ENCODE assay signal across 13 cellular contexts in the genomic region with DNA sequence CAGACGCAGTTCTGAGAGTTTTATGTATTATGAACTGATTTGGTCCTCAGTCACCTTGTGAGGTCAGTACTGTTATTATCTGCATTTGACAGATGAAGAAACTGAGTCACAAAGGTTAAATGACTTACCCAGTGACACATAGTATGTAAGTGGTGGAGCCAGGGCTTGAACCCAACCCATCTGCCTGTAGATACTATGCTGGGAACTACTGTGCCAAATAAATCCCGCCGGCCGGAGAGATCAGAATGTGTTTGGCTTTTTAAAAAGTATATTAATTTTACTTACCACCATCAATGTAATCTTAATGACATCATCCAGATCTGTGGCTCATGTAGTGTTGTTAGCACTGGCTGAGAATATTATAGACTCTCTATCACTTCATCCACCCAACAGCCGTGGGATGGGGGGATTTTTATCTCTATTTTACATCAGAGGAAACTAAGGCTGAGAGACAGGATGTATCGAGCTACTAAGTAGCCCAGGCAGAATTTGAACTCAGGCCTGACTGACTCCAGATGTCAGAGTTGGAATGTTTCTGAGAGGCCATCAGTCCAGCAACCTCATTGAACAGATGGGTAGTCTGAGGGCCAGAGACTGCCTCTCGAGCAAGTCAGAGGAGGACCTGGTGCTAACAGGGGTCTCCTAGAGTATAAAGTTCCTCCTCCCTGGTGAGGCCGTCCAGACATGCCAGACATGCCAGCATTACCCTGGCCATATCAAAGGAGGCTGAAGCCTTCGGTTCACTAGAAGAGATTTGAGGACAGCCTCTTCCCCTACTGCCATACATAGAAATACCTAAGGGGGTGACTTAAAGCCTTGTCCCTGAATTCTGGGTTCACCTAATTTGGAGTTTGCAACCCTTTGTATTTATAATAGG.
DNase-seq lines count a peak whose midpoint lies in the region; ATAC-seq and TF ChIP-seq lines count a peak whose summit lies in the region.
"Had no signal": no experiment of that assay in that cellular context is flagged by ENCODE, and none has a peak within 500 bp of the region (broad histone marks: within the 10 kb centered on the region; RNA-seq: fewer than 3 reads in every experiment).

No MANE protein-coding gene starts in this region.

- no peaks in the 10 kb centered on the region for H3K9me3 ChIP-seq in HCT116 (ENCODE audit: control insufficient read depth in 1 of 2, insufficient read depth in 1 of 2, low read depth in 1 of 2, low read length in 2 of 2)

- H3K4me2 ChIP-seq in HCT116 (ENCODE audit: low read length) = peak overlapping the region; percentile 25; the same call in 1 of the 2 replicates

- H3K27ac Mint-ChIP-seq in type B pancreatic cell (no peak overlapping the region), endothelial cell (ENCODE audit: unreplicated experiment) (no peak overlapping the region)
- H3K27ac Mint-ChIP-seq: activated naive CD8-positive, alpha-beta T cell; dendritic cell treated with granulocyte-macrophage colony-stimulating factor and Interleukin-4, amounts not matched to agents 40 ng/mL and 50 ng/mL, for 4 days had no signal

- RAD21 ChIA-PET in HCT116 (lab: Charles Lee; ENCODE audit: low non-redundant PET in 1 of 2, low total read pairs in 2 of 2, uncharacterized antibody in 2 of 2, unreplicated experiment in 2 of 2) = no interaction called here

- no peak overlapping the region for H2AFZ ChIP-seq in HCT116 (ENCODE audit: low read depth, low read length, poor library complexity, severe bottlenecking)

- TF ChIP-seq CTCF in HCT116 (IDR thresholded peaks at IDR 0.05 in 2 of 3, conservative IDR thresholded peaks at IDR 0.05 in 1 of 3; ENCODE audit: borderline replicate concordance in 1 of 3, insufficient read depth in 1 of 3, low read depth in 2 of 3, low read length in 2 of 3) (no peak), type B pancreatic cell (conservative IDR thresholded peaks at IDR 0.05) (no peak), endothelial cell (IDR thresholded peaks at IDR 0.05; ENCODE audit: unreplicated experiment) (no peak)

- TF ChIP-seq RAD21 in HCT116 (IDR thresholded peaks at IDR 0.05; ENCODE audit: low read depth) = no peak

- H3K9ac ChIP-seq in HCT116 (ENCODE audit: low read length) = no peak overlapping the region

- no peaks in the 10 kb centered on the region for H3K79me2 ChIP-seq in HCT116 (ENCODE audit: insufficient read depth, low read length)

- CTCF ChIA-PET in HCT116 (lab: Charles Lee) = no interaction called here

- H3K4me3 ChIP-seq in HCT116 (replicated peaks in 1 of 2; ENCODE audit: low read depth in 1 of 2, low read length in 2 of 2) = no peak overlapping the region

- H3K36me3 Mint-ChIP-seq in type B pancreatic cell (peaks cover 14% of the 10 kb centered on the region), endothelial cell (ENCODE audit: low read depth, unreplicated experiment) (no peaks in the 10 kb centered on the region)
- H3K36me3 Mint-ChIP-seq: activated naive CD8-positive, alpha-beta T cell had no signal

- H3K36me3 ChIP-seq in HCT116 (ENCODE audit: control insufficient read depth in 1 of 2, insufficient read depth in 2 of 2, low read length in 2 of 2) = no peaks in the 10 kb centered on the region

- in situ Hi-C loops in KBM-7 (cut with MboI; ENCODE audit: low pct_unique_long_range_greater_than_20kb, low sequenced_read_pairs) = no loop called here

- no peak for ATAC-seq in HCT116

- H3K4me3 Mint-ChIP-seq in type B pancreatic cell (peak overlapping the region; percentile 41), endothelial cell (ENCODE audit: unreplicated experiment) (no peak overlapping the region)
- H3K4me3 Mint-ChIP-seq: activated naive CD8-positive, alpha-beta T cell; dendritic cell treated with granulocyte-macrophage colony-stimulating factor and Interleukin-4, amounts not matched to agents 40 ng/mL and 50 ng/mL, for 4 days had no signal

- no peaks in the 10 kb centered on the region for H3K27me3 ChIP-seq in HCT116 (ENCODE audit: insufficient read depth, low read length)

- POLR2A ChIA-PET in HCT116 (lab: Charles Lee) = no interaction called here

- DNase-seq in HCT116 (ENCODE audit: low read depth, low spot score) (no peak), astrocyte of the hippocampus (ENCODE audit: low read depth, low spot score) (peak; percentile 39), left kidney (ENCODE audit: low read depth, low spot score) (peak; percentile 41), type B pancreatic cell (ENCODE audit: extremely low spot score, unreplicated experiment) (no peak), KBM-7 (no peak), endothelial cell (ENCODE audit: low spot score) (no peak)
- no peak for DNase-seq in stimulated activated CD4-positive, alpha-beta T cell treated with anti-CD3 and anti-CD28 coated beads, Interleukin-4, amount 100 ng/mL, for 24 hours
- DNase-seq: activated CD4-positive, CD25-positive, alpha-beta regulatory T cell; activated CD8-positive, alpha-beta memory T cell treated with anti-CD3 and anti-CD28 coated beads, Interleukin-2, amount 50 U/mL, for 48 hours; NCI-H2107; NK-92 treated with Interleukin-12 subunit alpha and Interleukin-12 subunit beta, amount 100 ng/mL, for 24 hours had no signal

- no peaks in the 10 kb centered on the region for H3K9me2 ChIP-seq in HCT116 (ENCODE audit: insufficient read depth)

- BruUV-seq in HCT116 (replicated peaks; lab: Mats Ljungman, UMichigan) = no TSS peak

- H3K9me3 Mint-ChIP-seq in type B pancreatic cell (no peaks in the 10 kb centered on the region), endothelial cell (ENCODE audit: unreplicated experiment) (no peaks in the 10 kb centered on the region)
- H3K9me3 Mint-ChIP-seq: dendritic cell treated with granulocyte-macrophage colony-stimulating factor and Interleukin-4, amounts not matched to agents 40 ng/mL and 50 ng/mL, for 4 days had no signal

- no peak for TF ChIP-seq POLR2A in HCT116 (IDR thresholded peaks at IDR 0.05; ENCODE audit: borderline replicate concordance, extremely low read depth, insufficient read depth, insufficient read length)

- H4K20me1 ChIP-seq in HCT116 (ENCODE audit: insufficient read depth) = no peaks in the 10 kb centered on the region

- peaks cover 57% of the 10 kb centered on the region for H3K4me1 Mint-ChIP-seq in type B pancreatic cell (ENCODE audit: unreplicated experiment)
- peaks cover 14% of the 10 kb centered on the region for H3K4me1 Mint-ChIP-seq in endothelial cell (ENCODE audit: unreplicated experiment)

- no peak overlapping the region for H3K27ac ChIP-seq in HCT116 (ENCODE audit: low read depth, low read length)

- peaks cover 8 to 9% of the 10 kb centered on the region in 2 experiments for H3K4me1 ChIP-seq in HCT116 (ENCODE audit: control insufficient read depth in 1 of 2, insufficient read depth in 2 of 2, low read length in 2 of 2)

- intact Hi-C loops in HCT116 (cut with micrococcal nuclease) = no loop called here

- H3K27me3 Mint-ChIP-seq in type B pancreatic cell (no peaks in the 10 kb centered on the region), endothelial cell (ENCODE audit: unreplicated experiment) (peaks cover 3% of the 10 kb centered on the region)
- H3K27me3 Mint-ChIP-seq: activated naive CD8-positive, alpha-beta T cell; dendritic cell treated with granulocyte-macrophage colony-stimulating factor and Interleukin-4, amounts not matched to agents 40 ng/mL and 50 ng/mL, for 4 days had no signal

TF ChIP-seq in HCT116, 20 proteins besides CTCF, POLR2A, EP300 and RAD21 (continues in another document):
- no peak for TF ChIP-seq ZFX (IDR thresholded peaks at IDR 0.05)
- TF ChIP-seq, protein P1, sequence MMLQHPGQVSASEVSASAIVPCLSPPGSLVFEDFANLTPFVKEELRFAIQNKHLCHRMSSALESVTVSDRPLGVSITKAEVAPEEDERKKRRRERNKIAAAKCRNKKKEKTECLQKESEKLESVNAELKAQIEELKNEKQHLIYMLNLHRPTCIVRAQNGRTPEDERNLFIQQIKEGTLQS (IDR thresholded peaks at IDR 0.05) = no peak
- TF ChIP-seq ZNF274 (IDR thresholded peaks at IDR 0.05; ENCODE audit: low read depth, low read length) = no peak
- no peak for TF ChIP-seq TCF7L2 (IDR thresholded peaks at IDR 0.05; ENCODE audit: borderline replicate concordance, extremely low read depth, insufficient read depth, insufficient read length)
- TF ChIP-seq FOSL1 (IDR thresholded peaks at IDR 0.05; ENCODE audit: low read depth) = no peak
- no peak for TF ChIP-seq EGR1 (IDR thresholded peaks at IDR 0.05; ENCODE audit: low read depth)
- no peak for TF ChIP-seq SIN3A (IDR thresholded peaks at IDR 0.05; ENCODE audit: low read depth)
- no peak for TF ChIP-seq JUND (IDR thresholded peaks at IDR 0.05)
- no peak for TF ChIP-seq SP1 (IDR thresholded peaks at IDR 0.05; ENCODE audit: low read depth)
- TF ChIP-seq, protein P2, sequence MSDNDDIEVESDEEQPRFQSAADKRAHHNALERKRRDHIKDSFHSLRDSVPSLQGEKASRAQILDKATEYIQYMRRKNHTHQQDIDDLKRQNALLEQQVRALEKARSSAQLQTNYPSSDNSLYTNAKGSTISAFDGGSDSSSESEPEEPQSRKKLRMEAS (IDR thresholded peaks at IDR 0.05) = no peak
- TF ChIP-seq SRF (IDR thresholded peaks at IDR 0.05; ENCODE audit: low read depth) = no peak
- no peak for TF ChIP-seq POLR2AphosphoS5 (IDR thresholded peaks at IDR 0.05; ENCODE audit: low read depth, low read length)
- TF ChIP-seq CBX3 (IDR thresholded peaks at IDR 0.05; ENCODE audit: low read depth) = no peak
- TF ChIP-seq EZH2phosphoT487 (IDR thresholded peaks at IDR 0.05; ENCODE audit: borderline replicate concordance) = no peak
- no peak for TF ChIP-seq EZH2 (IDR thresholded peaks at IDR 0.05)
- no peak for TF ChIP-seq ELF1 (IDR thresholded peaks at IDR 0.05; ENCODE audit: borderline replicate concordance, low read depth)
- TF ChIP-seq YY1 (IDR thresholded peaks at IDR 0.05; ENCODE audit: extremely low read depth, insufficient replicate concordance, low read depth, low read length) = no peak

Comparison
In these comparisons a context has a peak if more than half of its experiments do, and no peak if none do; other contexts are left out.
1. DNase-seq: peak in astrocyte of the hippocampus (single experiment) and left kidney (single experiment); none in HCT116 (single experiment), type B pancreatic cell (single experiment), KBM-7 (single experiment), stimulated activated CD4-positive, alpha-beta T cell treated with anti-CD3 and anti-CD28 coated beads, Interleukin-4, amount 100 ng/mL, for 24 hours (single experiment) and endothelial cell (single experiment).